Comparison of ENCODE assay signal across 19 cellular contexts in genomic region chr11:115134886-115135285, GRCh38.
A peak's percentile ranks its signal among the peaks of the same experiment; 100 is the strongest.
DNase-seq lines count a peak whose midpoint lies in the region; ATAC-seq lines count a peak whose summit lies in the region.
"Had no signal": no experiment of that assay in that cellular context is flagged by ENCODE, and none has a peak within 500 bp of the region (broad histone marks: within the 10 kb centered on the region; RNA-seq: fewer than 3 reads in every experiment).

No MANE protein-coding gene starts in this region.

- intact Hi-C loops in Right ventricle myocardium superior (cut with DNase I) = no loop called here

- H3K27ac ChIP-seq in effector memory CD4-positive, alpha-beta T cell (ENCODE audit: insufficient read depth, low read length, poor library complexity, severe bottlenecking) = no peak overlapping the region
- H3K27ac ChIP-seq: BLaER1, RWPE1, SJCRH30 had no signal

- no peaks in the 10 kb centered on the region for H3K27me3 ChIP-seq in effector memory CD4-positive, alpha-beta T cell (replicated peaks; ENCODE audit: control insufficient read depth, insufficient read depth, low read length, poor library complexity, severe bottlenecking)
- H3K27me3 ChIP-seq: BLaER1, SJCRH30 had no signal

- peak; percentile 14 for DNase-seq in NCI-H748 (lab: John Stamatoyannopoulos, UW; ENCODE audit: unreplicated experiment)
- no peak for DNase-seq in NCI-H748 treated with DMSO at 0.1 percent for 48 hours (lab: John Stamatoyannopoulos, UW)
- DNase-seq in NCI-H524 treated with DMSO at 0.1 percent for 48 hours (lab: John Stamatoyannopoulos, UW) = peak; percentile 44
- DNase-seq in myocyte (ENCODE audit: low read depth) = peak; percentile 11
- no peak for DNase-seq in effector memory CD4-positive, alpha-beta T cell
- no peak for DNase-seq in NCI-H226
- DNase-seq in Right ventricle myocardium superior = no peak
- DNase-seq: CD8-positive, alpha-beta T cell; DND-41; GDM1; NCI-H1105 treated with DMSO at 0.1 percent for 48 hours; NCI-H2029 treated with DMSO at 0.1 percent for 48 hours; NK-92 treated with Interleukin-12 subunit alpha and Interleukin-12 subunit beta, amount 100 ng/mL, for 24 hours; SJCRH30 had no signal

- no peaks in the 10 kb centered on the region for H3K4me1 ChIP-seq in effector memory CD4-positive, alpha-beta T cell (ENCODE audit: control insufficient read depth, insufficient read depth, low read length, poor library complexity, severe bottlenecking)
- H3K4me1 ChIP-seq: HAP-1, SJCRH30 had no signal

- ATAC-seq in GM18858 (IDR thresholded peaks at IDR 0.05; ENCODE audit: unreplicated experiment) (no peak), Right ventricle myocardium superior (ENCODE audit: poor library complexity) (no peak)
- ATAC-seq: CD8-positive, alpha-beta T cell; GM12878 had no signal

- H3K36me3 ChIP-seq in effector memory CD4-positive, alpha-beta T cell (ENCODE audit: control insufficient read depth, insufficient read depth, low read length) = no peaks in the 10 kb centered on the region
- H3K36me3 ChIP-seq: BLaER1, HAP-1, SJCRH30 had no signal

- H3K9me3 ChIP-seq in effector memory CD4-positive, alpha-beta T cell (ENCODE audit: control insufficient read depth, low read length) = no peaks in the 10 kb centered on the region
- H3K9me3 ChIP-seq: BLaER1, HAP-1, SJCRH30 had no signal

- no peak overlapping the region for H3K4me3 ChIP-seq in effector memory CD4-positive, alpha-beta T cell (ENCODE audit: insufficient read depth, low read depth, low read length, poor library complexity, severe bottlenecking)
- H3K4me3 ChIP-seq: BLaER1, GM12878, HAP-1, SJCRH30 had no signal

Comparison
In these comparisons a context has a peak if more than half of its experiments do, and no peak if none do; other contexts are left out.
1. DNase-seq: peak in NCI-H748 (single experiment), NCI-H524 treated with DMSO at 0.1 percent for 48 hours (single experiment) and myocyte (single experiment); none in NCI-H748 treated with DMSO at 0.1 percent for 48 hours (single experiment), effector memory CD4-positive, alpha-beta T cell (0 of 3), NCI-H226 (single experiment) and Right ventricle myocardium superior (single experiment).